In genomic region chr3:152147748-152148147, GRCh38 we compare ENCODE assay signal across 14 cellular contexts.
DNase-seq lines count a peak whose midpoint lies in the region; ATAC-seq and TF ChIP-seq lines count a peak whose summit lies in the region.
"Had no signal": no experiment of that assay in that cellular context is flagged by ENCODE, and none has a peak within 500 bp of the region (broad histone marks: within the 10 kb centered on the region; RNA-seq: fewer than 3 reads in every experiment).

No MANE protein-coding gene starts in this region.

- H3K4me3 ChIP-seq in GM12865 (ENCODE audit: low read depth, low read length) (no peak overlapping the region), ascending aorta (no peak overlapping the region), thoracic aorta (peak overlapping the region; percentile 19), upper lobe of left lung (no peak overlapping the region)
- H3K4me3 ChIP-seq: GM23248 had no signal

- no peaks in the 10 kb centered on the region for H3K36me3 ChIP-seq in ascending aorta
- no peaks in the 10 kb centered on the region for H3K36me3 ChIP-seq in thoracic aorta
- no peaks in the 10 kb centered on the region for H3K36me3 ChIP-seq in upper lobe of left lung
- H3K36me3 ChIP-seq: BE2C had no signal

- intact Hi-C loops in ascending aorta (cut with DNase I) = loop anchor here (5.0 kb wide), 1 partner anchor 60 kb away; no protein-coding TSS in a partner anchor

- TF ChIP-seq CTCF in GM12865 (IDR thresholded peaks at IDR 0.05; ENCODE audit: insufficient read depth, low read depth, low read length, missing control alignments) (no peak), ascending aorta (IDR thresholded peaks at IDR 0.05) (no peak), thoracic aorta (IDR thresholded peaks at IDR 0.05) (no peak), upper lobe of left lung (IDR thresholded peaks at IDR 0.05) (no peak)

- ATAC-seq in HG02610 (IDR thresholded peaks at IDR 0.05; ENCODE audit: unreplicated experiment) (peak; percentile 58), thoracic aorta (ENCODE audit: insufficient number of reproducible peaks, low FRiP score, low read depth) (no peak), upper lobe of left lung (ENCODE audit: low FRiP score in 2 of 2) (no peak), HG03460 (IDR thresholded peaks at IDR 0.05; ENCODE audit: unreplicated experiment) (no peak)
- ATAC-seq: HCT116, HepG2 had no signal

- DNase-seq in GM12865 (ENCODE audit: low read depth) (peak; percentile 3), ascending aorta (ENCODE audit: low spot score in 2 of 2) (no peak), thoracic aorta (ENCODE audit: low spot score) (no peak), upper lobe of left lung (no peak), NCI-H2081 treated with DMSO at 0.1 percent for 48 hours (lab: John Stamatoyannopoulos, UW) (no peak)
- DNase-seq: BE2C; CD4-positive, alpha-beta memory T cell; DMS79; GM23248 had no signal

- no peak for TF ChIP-seq POLR2A in upper lobe of left lung (IDR thresholded peaks at IDR 0.05)

- H3K4me1 ChIP-seq in ascending aorta (peaks cover 0 to 6% of the 10 kb centered on the region in 2 donors), thoracic aorta (ENCODE audit: control insufficient read depth in 1 of 2, low read depth in 2 of 2) (peaks cover 0 to 56% of the 10 kb centered on the region in 2 donors), upper lobe of left lung (no peaks in the 10 kb centered on the region)
- H3K4me1 ChIP-seq: BE2C had no signal

- H3K27me3 ChIP-seq in ascending aorta (no peaks in the 10 kb centered on the region), thoracic aorta (replicated peaks; ENCODE audit: insufficient read depth) (no peaks in the 10 kb centered on the region), upper lobe of left lung (no peaks in the 10 kb centered on the region)

- H3K27ac ChIP-seq in ascending aorta (peak overlapping the region; percentile 55 to 59), thoracic aorta (peak overlapping the region; percentile 56 to 57), upper lobe of left lung (no peak overlapping the region)
- H3K27ac ChIP-seq: C4-2B, GM23248 had no signal

- H3K9me3 ChIP-seq in ascending aorta = no peaks in the 10 kb centered on the region
- H3K9me3 ChIP-seq in thoracic aorta = no peaks in the 10 kb centered on the region
- no peaks in the 10 kb centered on the region for H3K9me3 ChIP-seq in upper lobe of left lung
- H3K9me3 ChIP-seq: BE2C had no signal

- no peak for TF ChIP-seq EP300 in upper lobe of left lung (IDR thresholded peaks at IDR 0.05)

Comparison
In these comparisons a context has a peak if more than half of its experiments do, and no peak if none do; other contexts are left out.
1. H3K27ac ChIP-seq: peak in ascending aorta (2 of 2) and thoracic aorta (2 of 2); none in upper lobe of left lung (0 of 4).